ENCODE assay signal across 1 cellular context in genomic region chr12:55965240-55965639, GRCh38.
TF ChIP-seq lines count a peak whose summit lies in the region.

No MANE protein-coding gene starts in this region.

TF ChIP-seq in H1, 55 proteins besides CTCF, POLR2A, EP300 and RAD21:
- TF ChIP-seq SP1 (IDR thresholded peaks at IDR 0.05; ENCODE audit: low read depth, low read length) = no peak
- TF ChIP-seq HDAC2 (IDR thresholded peaks at IDR 0.05; ENCODE audit: borderline replicate concordance in 1 of 2, low read depth in 2 of 2, low read length in 2 of 2) = no peak
- 0 out of 4 replicates have a peak, but pooled peaks have one; percentile 18 to 58 for TF ChIP-seq SIN3A (conservative IDR thresholded peaks at IDR 0.05 in 1 of 2, IDR thresholded peaks at IDR 0.05 in 1 of 2; ENCODE audit: low read depth in 1 of 2, low read length in 2 of 2)
- TF ChIP-seq TEAD4 (IDR thresholded peaks at IDR 0.05; ENCODE audit: low read depth, low read length) = 0 out of 2 replicates have a peak, but pooled peaks have one; percentile 17
TF ChIP-seq in H1: peak in this region for 2.
